In genomic region chr2:86706220-86706619, GRCh38 we compare ENCODE assay signal across 19 cellular contexts. TPM values are rescaled to one million over a fixed set of nuclear protein-coding genes. Genes with fewer than 3 reads are reported as not detected.
DNase-seq lines count a peak whose midpoint lies in the region; ATAC-seq and TF ChIP-seq lines count a peak whose summit lies in the region.
"Had no signal": no experiment of that assay in that cellular context is flagged by ENCODE, and none has a peak within 500 bp of the region (broad histone marks: within the 10 kb centered on the region; RNA-seq: fewer than 3 reads in every experiment).

No MANE protein-coding gene starts in this region.

- no peak overlapping the region for H3K4me3 ChIP-seq in heart right ventricle
- H3K4me3 ChIP-seq: BLaER1 treated with 17β-estradiol and CSF1 and Interleukin-3, amounts not matched to agents 10 nM and 100 nM had no signal

- peak overlapping the region; percentile 1 to 90 (median 81) for H3K27ac ChIP-seq in heart right ventricle
- H3K27ac ChIP-seq: BLaER1 treated with 17β-estradiol and CSF1 and Interleukin-3, amounts not matched to agents 10 nM and 100 nM had no signal

- no peak overlapping the region for H3K4me3 Mint-ChIP-seq in WTC11
- H3K4me3 Mint-ChIP-seq: CD4-positive, alpha-beta memory T cell had no signal

- no peaks in the 10 kb centered on the region for H3K4me1 Mint-ChIP-seq in WTC11
- H3K4me1 Mint-ChIP-seq: CD4-positive, alpha-beta memory T cell had no signal

- 63% methylated on average over 6 of the region's 6 CpGs for WGBS in heart right ventricle, 2 donors

- H3K9me3 ChIP-seq in heart right ventricle = peaks cover 0 to 12% (median 0%) of the 10 kb centered on the region in 11 donors

- intact Hi-C loops in heart right ventricle (cut with DNase I) = loop anchor here in 3 of 10 donors (5.0 to 10.0 kb wide), 3 partner anchors 49 to 81 kb away; partner anchors contain the start of gene RNF103 (in 1 of the 3)
- intact Hi-C loops in left colon (cut with DNase I, micrococcal nuclease) = no loop called here

- POLR2A ChIA-PET in WTC11 (lab: Charles Lee) = no interaction called here

- no peaks in the 10 kb centered on the region for H3K27me3 ChIP-seq in heart right ventricle
- H3K27me3 ChIP-seq: BLaER1 treated with 17β-estradiol and CSF1 and Interleukin-3, amounts not matched to agents 10 nM and 100 nM had no signal

- no peak overlapping the region for H3K27ac Mint-ChIP-seq in WTC11
- H3K27ac Mint-ChIP-seq: CD4-positive, alpha-beta memory T cell had no signal

- H3K4me1 ChIP-seq in heart right ventricle = peaks cover 0 to 30% (median 7%) of the 10 kb centered on the region in 9 donors

- peaks cover 28% of the 10 kb centered on the region for H3K9me3 Mint-ChIP-seq in WTC11

- DNase-seq in NCI-H146 (lab: John Stamatoyannopoulos, UW) (peak; percentile 2), NCI-H146 treated with DMSO at 0.1 percent for 48 hours (lab: John Stamatoyannopoulos, UW; ENCODE audit: unreplicated experiment) (no peak), DMS53 treated with DMSO at 0.1 percent for 48 hours (lab: John Stamatoyannopoulos, UW; ENCODE audit: unreplicated experiment) (peak; percentile 82), heart right ventricle (peak in 1 of 2 donors; percentile 34), left colon (no peak), WTC11 (ENCODE audit: low spot score) (no peak)
- no peak for DNase-seq in activated CD4-positive, alpha-beta T cell treated with anti-CD3 and anti-CD28 coated beads for 1 hour
- DNase-seq in activated CD4-positive, alpha-beta T cell treated with anti-CD3 and anti-CD28 coated beads for 48 hours = no peak
- DNase-seq: 8988T; CD4-positive, alpha-beta memory T cell; GDM1; Karpas-422; MV-4-11; NCI-H187 treated with DMSO at 0.1 percent for 48 hours; NCI-H2107; NCI-H446 treated with DMSO at 0.1 percent for 48 hours; NCI-H69; OCI-M1 had no signal

- no peaks in the 10 kb centered on the region; the same call in 1 of the 2 replicates for H3K27me3 Mint-ChIP-seq in WTC11 (ENCODE audit: low read depth)

- peaks cover 10% of the 10 kb centered on the region for H3K36me3 Mint-ChIP-seq in WTC11
- H3K36me3 Mint-ChIP-seq: CD4-positive, alpha-beta memory T cell had no signal

- TF ChIP-seq CTCF in heart right ventricle (IDR thresholded peaks at IDR 0.05) (peak in 1 of 9 donors; percentile 14), WTC11 (IDR thresholded peaks at IDR 0.05) (no peak)

- H3K36me3 ChIP-seq in heart right ventricle = no peaks in the 10 kb centered on the region

- CTCF ChIA-PET in WTC11 (lab: Charles Lee) = no interaction called here

- ATAC-seq in heart right ventricle (peak in 5 of 8 donors; percentile 33 to 56 (median 55)), left colon (peak; percentile 46), WTC11 (no peak)

TF ChIP-seq in WTC11, 78 proteins besides CTCF, POLR2A, EP300 and RAD21:
- TF ChIP-seq FOXP4 (CRISPR knock-in tag; IDR thresholded peaks at IDR 0.05) (no peak), ZNF219 (CRISPR knock-in tag; IDR thresholded peaks at IDR 0.05; ENCODE audit: borderline replicate concordance) (no peak), OVOL2 (CRISPR knock-in tag; IDR thresholded peaks at IDR 0.05; ENCODE audit: borderline replicate concordance) (no peak), ETV6 (CRISPR knock-in tag; IDR thresholded peaks at IDR 0.05) (no peak), NFATC4 (CRISPR knock-in tag; IDR thresholded peaks at IDR 0.05) (no peak)

RNA-seq across cellular contexts. Expression of gene RMND5A, which starts 13.9 kb away (rescaled TPM):
- 100 to 1,000 TPM in 7 of 10 donors, 10 to 100 TPM in 3; 68.0 to 152 (median 114) TPM for total RNA-seq in heart right ventricle
- polyA plus RNA-seq in heart right ventricle = 10 to 100 TPM; 23.4 to 29.3 TPM
- 10 to 100 TPM; 64.0 to 77.8 TPM for total RNA-seq in left colon
- 54.4 to 55.4 TPM (median 54.5 TPM) in 3 replicates for total RNA-seq in WTC11 (2021)

Comparison
In these comparisons a context has a peak if more than half of its experiments do, and no peak if none do; other contexts are left out.
1. DNase-seq: peak in NCI-H146 (single experiment) and DMS53 treated with DMSO at 0.1 percent for 48 hours (single experiment); none in NCI-H146 treated with DMSO at 0.1 percent for 48 hours (single experiment), left colon (0 of 2), activated CD4-positive, alpha-beta T cell treated with anti-CD3 and anti-CD28 coated beads for 1 hour (single experiment), WTC11 (single experiment) and activated CD4-positive, alpha-beta T cell treated with anti-CD3 and anti-CD28 coated beads for 48 hours (single experiment).